In genomic region chr6:132512638-132513632, GRCh38 we compare ENCODE assay signal across 8 cellular contexts. TPM values are rescaled to one million over a fixed set of nuclear protein-coding genes. Genes with fewer than 3 reads are reported as not detected.
DNase-seq lines count a peak whose midpoint lies in the region; ATAC-seq, FAIRE-seq and TF ChIP-seq lines count a peak whose summit lies in the region.

TSS of gene STX7 (minus strand) at chr6:132513116. CDS start at chr6:132503530, 9,586 bp downstream.

- H2AK5ac ChIP-seq in trophoblast cell (ENCODE audit: low read length) = no peak within 1 kb of the TSS

- H3K9ac ChIP-seq in trophoblast cell (ENCODE audit: low read length) = peak within 1 kb of the TSS; percentile 92

- H3K4me1 ChIP-seq in adrenal gland (replicated peaks in 1 of 2) = peaks cover 17 to 33% of the 10 kb centered on the region in 2 donors
- H3K4me1 ChIP-seq in trophoblast cell (ENCODE audit: control insufficient read depth in 1 of 2, insufficient read depth in 2 of 2, low read length in 2 of 2) = peaks cover 0 to 2% of the 10 kb centered on the region in 2 experiments
- peaks cover 4 to 45% (median 26%) of the 10 kb centered on the region in 4 donors for H3K4me1 ChIP-seq in tibial nerve

- 0 to 1% (median 1%) methylated on average over 23 to 67 of the region's 67 CpGs for WGBS in adrenal gland, 4 donors
- no CpG with 5 or more reads among the region's 67 CpGs for WGBS in trophoblast cell (ENCODE audit: extremely low coverage, insufficient coverage, insufficient read length)
- WGBS in tibial nerve, 2 donors = 1 to 2% methylated on average over 17 to 41 of the region's 67 CpGs

- peak; percentile 67 for TF ChIP-seq POLR2A in GM12892 (IDR thresholded peaks at IDR 0.05; ENCODE audit: low read depth, low read length)
- TF ChIP-seq POLR2A in adrenal gland (IDR thresholded peaks at IDR 0.05) = peak; percentile 27 to 73
- peak; percentile 66 to 86 for TF ChIP-seq POLR2A in tibial nerve (IDR thresholded peaks at IDR 0.05)

- peak within 1 kb of the TSS; percentile 73 for H3K4ac ChIP-seq in trophoblast cell (ENCODE audit: low read depth, low read length)

- H3K36me3 ChIP-seq in adrenal gland (replicated peaks in 1 of 2) = no peaks in the 10 kb centered on the region
- peaks cover 2% of the 10 kb centered on the region in 2 experiments for H3K36me3 ChIP-seq in trophoblast cell (ENCODE audit: control insufficient read depth in 1 of 2, insufficient read depth in 2 of 2, low read length in 2 of 2)
- peaks cover 0 to under 1% (median 0%) of the 10 kb centered on the region in 3 donors for H3K36me3 ChIP-seq in tibial nerve

- TF ChIP-seq EP300 in tibial nerve (IDR thresholded peaks at IDR 0.05) = peak; percentile 44 to 97

- H4K91ac ChIP-seq in trophoblast cell (ENCODE audit: low read depth, low read length) = peak within 1 kb of the TSS; percentile 83

- H3K79me1 ChIP-seq in trophoblast cell (ENCODE audit: low read length) = peaks cover 6% of the 10 kb centered on the region

- H3K4me3 ChIP-seq in adrenal gland = peak within 1 kb of the TSS; percentile 63 to 98 (median 86)
- H3K4me3 ChIP-seq in trophoblast cell (ENCODE audit: low read depth, low read length) = peak within 1 kb of the TSS; percentile 93
- H3K4me3 ChIP-seq in tibial nerve = peak within 1 kb of the TSS; percentile 56 to 97 (median 82)

- H4K12ac ChIP-seq in trophoblast cell (ENCODE audit: low read depth, low read length) = peak within 1 kb of the TSS; percentile 40

- peak within 1 kb of the TSS; percentile 90 for H2AFZ ChIP-seq in trophoblast cell (ENCODE audit: insufficient read depth, low read length, poor library complexity)

- no peaks in the 10 kb centered on the region for H3K27me3 ChIP-seq in adrenal gland
- H3K27me3 ChIP-seq in trophoblast cell (ENCODE audit: insufficient read depth, low read length) = no peaks in the 10 kb centered on the region
- no peaks in the 10 kb centered on the region for H3K27me3 ChIP-seq in tibial nerve

- H3K9me3 ChIP-seq in adrenal gland (replicated peaks in 1 of 3) = no peaks in the 10 kb centered on the region
- H3K9me3 ChIP-seq in trophoblast cell (ENCODE audit: insufficient read depth, low read depth, low read length) = no peaks in the 10 kb centered on the region
- H3K9me3 ChIP-seq in tibial nerve = no peaks in the 10 kb centered on the region

- H4K8ac ChIP-seq in trophoblast cell (ENCODE audit: low read depth, low read length) = peak within 1 kb of the TSS; percentile 83

- intact Hi-C loops in adrenal gland (cut with DNase I) (no loop called here), cardiac septum (cut with DNase I) (no loop called here)

- peak; percentile 91 for ATAC-seq in HG02763 (IDR thresholded peaks at IDR 0.05; ENCODE audit: unreplicated experiment)

- H2BK120ac ChIP-seq in trophoblast cell (ENCODE audit: insufficient read depth, low read length, poor library complexity) = peak within 1 kb of the TSS; percentile 65

- peaks cover 4% of the 10 kb centered on the region for H3K79me2 ChIP-seq in trophoblast cell (ENCODE audit: control insufficient read depth, insufficient read depth, low read length, poor library complexity)

- peak within 1 kb of the TSS; percentile 33 to 93 (median 89) for H3K27ac ChIP-seq in adrenal gland
- H3K27ac ChIP-seq in trophoblast cell (ENCODE audit: low read depth, low read length) = peak within 1 kb of the TSS; percentile 68
- H3K27ac ChIP-seq in tibial nerve = peak within 1 kb of the TSS; percentile 76 to 95 (median 88)

- no peak within 1 kb of the TSS for H3K23ac ChIP-seq in trophoblast cell (ENCODE audit: low read length)

- TF ChIP-seq CTCF in adrenal gland (IDR thresholded peaks at IDR 0.05) (no peak), tibial nerve (IDR thresholded peaks at IDR 0.05) (no peak)

- DNase-seq in GM12892 (ENCODE audit: insufficient read length) (peak; percentile 75), NCI-H1436 treated with DMSO at 0.1 percent for 48 hours (lab: John Stamatoyannopoulos, UW) (peak; percentile 62), T-helper 1 cell (peak; percentile 71 to 87 (median 77)), adrenal gland (peak; percentile 89 to 94 (median 90)), cardiac septum (ENCODE audit: low spot score) (peak; percentile 97), trophoblast cell (peak; percentile 89 to 96), tibial nerve (ENCODE audit: low spot score in 2 of 2) (peak; percentile 75 to 79)

- peak; percentile 91 for FAIRE-seq in GM12892 (lab: Jason Lieb, UNC)

- H2BK5ac ChIP-seq in trophoblast cell (ENCODE audit: low read depth, low read length, poor library complexity) = peak within 1 kb of the TSS; percentile 29

- H3K14ac ChIP-seq in trophoblast cell (ENCODE audit: low read length) = peak within 1 kb of the TSS; percentile 82

- H2BK12ac ChIP-seq in trophoblast cell (ENCODE audit: low read length) = no peak within 1 kb of the TSS

- peak within 1 kb of the TSS; percentile 88 for H3K18ac ChIP-seq in trophoblast cell (ENCODE audit: low read length)

- H3K4me2 ChIP-seq in trophoblast cell (ENCODE audit: low read length) = peak within 1 kb of the TSS; percentile 96

RNA-seq across cellular contexts. Expression of gene STX7, which starts in this region (rescaled TPM):
- polyA plus RNA-seq in GM12892 (2012; ENCODE audit: missing spikeins) = 37.8 TPM
- 10 to 100 TPM; 21.3 to 61.7 (median 40.4) TPM for total RNA-seq in adrenal gland
- 10 to 100 TPM in 1 of 3 donors, 1 to 10 TPM in 2; 4.5 to 36.1 (median 8.8) TPM for polyA plus RNA-seq in adrenal gland
- total RNA-seq in cardiac septum = 53.3 TPM
- polyA plus RNA-seq in trophoblast cell (2013) = 23.4 TPM in 2 replicates
- total RNA-seq in tibial nerve = 10 to 100 TPM; 53.4 to 92.0 (median 65.6) TPM

Comparison
In these comparisons a context has a peak if more than half of its experiments do, and no peak if none do; other contexts are left out.
1. Peak in every context shown above with its lines: DNase-seq, ATAC-seq, H3K4me3 ChIP-seq and H3K27ac ChIP-seq.